In the genomic region with DNA sequence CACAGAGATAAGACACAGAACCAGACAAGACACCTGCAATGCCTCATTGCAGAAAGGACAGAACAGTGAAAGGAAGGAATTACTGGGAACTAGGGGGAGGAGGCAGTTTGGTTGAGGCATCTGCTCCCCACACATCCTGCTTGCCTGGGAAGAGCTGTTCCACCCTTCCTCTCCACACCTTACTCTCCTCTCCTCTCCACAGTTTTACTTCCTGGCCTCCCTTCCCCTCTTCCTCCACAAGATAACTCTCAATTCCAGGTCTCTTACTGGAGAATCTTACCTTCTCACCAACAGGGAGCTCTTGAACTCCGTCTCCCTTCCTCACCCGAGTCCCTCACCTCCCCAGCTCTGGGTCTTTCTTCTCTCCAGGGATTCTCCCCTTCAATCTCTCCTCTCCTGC, we compare ENCODE assay signal across 1 cellular context.
TF ChIP-seq lines count a peak whose summit lies in the region.

No MANE protein-coding gene starts in this region.

TF ChIP-seq in HepG2, 621 proteins besides CTCF, POLR2A, EP300 and RAD21:
- TF ChIP-seq ZNF776 (CRISPR knock-in tag; IDR thresholded peaks at IDR 0.05) (no peak), ZSCAN20 (CRISPR knock-in tag; IDR thresholded peaks at IDR 0.05; ENCODE audit: borderline replicate concordance) (no peak), ZNF501 (CRISPR knock-in tag; IDR thresholded peaks at IDR 0.05) (no peak), JARID2 (CRISPR knock-in tag; IDR thresholded peaks at IDR 0.05; ENCODE audit: insufficient replicate concordance) (no peak), CHCHD3 (CRISPR knock-in tag; IDR thresholded peaks at IDR 0.05) (no peak), ZNF790 (CRISPR knock-in tag; IDR thresholded peaks at IDR 0.05; ENCODE audit: borderline replicate concordance) (no peak)
- TF ChIP-seq, protein P1, sequence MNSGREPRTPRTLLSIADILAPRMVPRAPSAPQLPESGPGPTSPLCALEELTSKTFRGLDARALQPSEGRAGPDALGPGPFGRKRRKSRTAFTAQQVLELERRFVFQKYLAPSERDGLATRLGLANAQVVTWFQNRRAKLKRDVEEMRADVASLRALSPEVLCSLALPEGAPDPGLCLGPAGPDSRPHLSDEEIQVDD (CRISPR knock-in tag; IDR thresholded peaks at IDR 0.05; ENCODE audit: borderline replicate concordance) = no peak
- TF ChIP-seq, protein P2, sequence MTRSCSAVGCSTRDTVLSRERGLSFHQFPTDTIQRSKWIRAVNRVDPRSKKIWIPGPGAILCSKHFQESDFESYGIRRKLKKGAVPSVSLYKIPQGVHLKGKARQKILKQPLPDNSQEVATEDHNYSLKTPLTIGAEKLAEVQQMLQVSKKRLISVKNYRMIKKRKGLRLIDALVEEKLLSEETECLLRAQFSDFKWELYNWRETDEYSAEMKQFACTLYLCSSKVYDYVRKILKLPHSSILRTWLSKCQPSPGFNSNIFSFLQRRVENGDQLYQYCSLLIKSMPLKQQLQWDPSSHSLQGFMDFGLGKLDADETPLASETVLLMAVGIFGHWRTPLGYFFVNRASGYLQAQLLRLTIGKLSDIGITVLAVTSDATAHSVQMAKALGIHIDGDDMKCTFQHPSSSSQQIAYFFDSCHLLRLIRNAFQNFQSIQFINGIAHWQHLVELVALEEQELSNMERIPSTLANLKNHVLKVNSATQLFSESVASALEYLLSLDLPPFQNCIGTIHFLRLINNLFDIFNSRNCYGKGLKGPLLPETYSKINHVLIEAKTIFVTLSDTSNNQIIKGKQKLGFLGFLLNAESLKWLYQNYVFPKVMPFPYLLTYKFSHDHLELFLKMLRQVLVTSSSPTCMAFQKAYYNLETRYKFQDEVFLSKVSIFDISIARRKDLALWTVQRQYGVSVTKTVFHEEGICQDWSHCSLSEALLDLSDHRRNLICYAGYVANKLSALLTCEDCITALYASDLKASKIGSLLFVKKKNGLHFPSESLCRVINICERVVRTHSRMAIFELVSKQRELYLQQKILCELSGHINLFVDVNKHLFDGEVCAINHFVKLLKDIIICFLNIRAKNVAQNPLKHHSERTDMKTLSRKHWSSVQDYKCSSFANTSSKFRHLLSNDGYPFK (CRISPR knock-in tag; IDR thresholded peaks at IDR 0.05; ENCODE audit: borderline replicate concordance) = no peak
